ENCODE assay signal across 8 cellular contexts in genomic region chr12:57803317-57803893, GRCh38. TPM values are rescaled to one million over a fixed set of nuclear protein-coding genes. Genes with fewer than 3 reads are reported as not detected.
DNase-seq lines count a peak whose midpoint lies in the region; ATAC-seq and TF ChIP-seq lines count a peak whose summit lies in the region.

No MANE protein-coding gene starts in this region.

- H3K4me3 ChIP-seq in breast epithelium (no peak overlapping the region), stomach smooth muscle (ENCODE audit: low read length in 2 of 2) (no peak overlapping the region)

- ATAC-seq in left colon (peak; percentile 85), HG03039 (IDR thresholded peaks at IDR 0.05; ENCODE audit: unreplicated experiment) (no peak)

- H3K36me3 ChIP-seq in breast epithelium = no peaks in the 10 kb centered on the region
- H3K36me3 ChIP-seq in stomach smooth muscle (ENCODE audit: control insufficient read depth in 2 of 2, insufficient read depth in 2 of 2, low read length in 2 of 2) = peaks cover 42 to 52% of the 10 kb centered on the region in 2 donors

- H3K27me3 ChIP-seq in breast epithelium (no peaks in the 10 kb centered on the region), stomach smooth muscle (ENCODE audit: control insufficient read depth in 1 of 2, insufficient read depth in 2 of 2, low read length in 2 of 2) (no peaks in the 10 kb centered on the region)

- peak; percentile 30 to 70 (median 61) for TF ChIP-seq CTCF in breast epithelium (IDR thresholded peaks at IDR 0.05)

- DNase-seq in DMS 273 (lab: John Stamatoyannopoulos, UW; ENCODE audit: unreplicated experiment) (peak; percentile 76), HK-2 (ENCODE audit: unreplicated experiment) (peak; percentile 29), SHP77 (lab: John Stamatoyannopoulos, UW) (peak; percentile 43 to 65), breast epithelium (ENCODE audit: low spot score in 2 of 2) (no peak), left colon (peak; percentile 28 to 43), cortex of kidney (lab: John Stamatoyannopoulos, UW) (no peak)

- H3K27ac ChIP-seq in breast epithelium (no peak overlapping the region), stomach smooth muscle (ENCODE audit: low read length) (peak overlapping the region; percentile 37)

- H3K9ac ChIP-seq in stomach smooth muscle (ENCODE audit: low read length in 2 of 2) = peak overlapping the region in 1 of 2 donors; percentile 47

- intact Hi-C loops in breast epithelium (cut with DNase I; ENCODE audit: low total_unique reads) = no loop called here
- intact Hi-C loops in left colon (cut with DNase I, micrococcal nuclease) = no loop called here

- no peaks in the 10 kb centered on the region for H3K9me3 ChIP-seq in breast epithelium
- no peaks in the 10 kb centered on the region for H3K9me3 ChIP-seq in stomach smooth muscle (ENCODE audit: control insufficient read depth in 2 of 2, low read length in 2 of 2)

- H3K4me1 ChIP-seq in breast epithelium (no peaks in the 10 kb centered on the region), stomach smooth muscle (ENCODE audit: control insufficient read depth, insufficient read depth, low read length) (peaks cover 5% of the 10 kb centered on the region)

- TF ChIP-seq POLR2A in breast epithelium (IDR thresholded peaks at IDR 0.05) = no peak

RNA-seq across cellular contexts. Expression of gene AVIL, which starts 15.1 kb away (rescaled TPM):
- total RNA-seq in breast epithelium = 10 to 100 TPM in 1 of 3 donors, 1 to 10 TPM in 2; 3.8 to 17.7 (median 8.8) TPM
- total RNA-seq in left colon = 1 to 10 TPM; 7.5 to 7.7 TPM

RNA-seq across cellular contexts. Expression of gene TSFM, which starts 20.8 kb away (rescaled TPM):
- 10 to 100 TPM; 17.9 to 30.8 (median 27.2) TPM for total RNA-seq in breast epithelium
- total RNA-seq in left colon = 10 to 100 TPM; 25.3 to 31.8 TPM

RNA-seq across cellular contexts. Expression of gene EEF1AKMT3, which starts 31.0 kb away (rescaled TPM):
- total RNA-seq in breast epithelium (10 to 100 TPM; 15.7 to 18.1 (median 16.5) TPM), left colon (1 to 10 TPM; 4.8 to 6.8 TPM)

RNA-seq across cellular contexts. Expression of gene METTL1, which starts 31.5 kb away (rescaled TPM):
- total RNA-seq in breast epithelium (10 to 100 TPM in 1 of 3 donors, 1 to 10 TPM in 2; 4.8 to 12.6 (median 8.2) TPM), left colon (10 to 100 TPM in 1 of 2 donors, 1 to 10 TPM in 1; 9.3 to 11.6 TPM)

RNA-seq across cellular contexts. Expression of gene CYP27B1, which starts 36.5 kb away (rescaled TPM):
- total RNA-seq in breast epithelium = 1 to 10 TPM in 1 of 3 donors, under 1 TPM in 2; 0.33 to 2.2 (median 0.48) TPM
- total RNA-seq in left colon = 1 to 10 TPM in 1 of 2 donors, under 1 TPM in 1; 0.87 to 1.7 TPM

Comparison
In these comparisons a context has a peak if more than half of its experiments do, and no peak if none do; other contexts are left out.
1. DNase-seq: peak in DMS 273 (single experiment), HK-2 (single experiment), SHP77 (2 of 2) and left colon (2 of 2); none in breast epithelium (0 of 2) and cortex of kidney (single experiment).